Comparison of ENCODE assay signal across 1 cellular context in the genomic region with DNA sequence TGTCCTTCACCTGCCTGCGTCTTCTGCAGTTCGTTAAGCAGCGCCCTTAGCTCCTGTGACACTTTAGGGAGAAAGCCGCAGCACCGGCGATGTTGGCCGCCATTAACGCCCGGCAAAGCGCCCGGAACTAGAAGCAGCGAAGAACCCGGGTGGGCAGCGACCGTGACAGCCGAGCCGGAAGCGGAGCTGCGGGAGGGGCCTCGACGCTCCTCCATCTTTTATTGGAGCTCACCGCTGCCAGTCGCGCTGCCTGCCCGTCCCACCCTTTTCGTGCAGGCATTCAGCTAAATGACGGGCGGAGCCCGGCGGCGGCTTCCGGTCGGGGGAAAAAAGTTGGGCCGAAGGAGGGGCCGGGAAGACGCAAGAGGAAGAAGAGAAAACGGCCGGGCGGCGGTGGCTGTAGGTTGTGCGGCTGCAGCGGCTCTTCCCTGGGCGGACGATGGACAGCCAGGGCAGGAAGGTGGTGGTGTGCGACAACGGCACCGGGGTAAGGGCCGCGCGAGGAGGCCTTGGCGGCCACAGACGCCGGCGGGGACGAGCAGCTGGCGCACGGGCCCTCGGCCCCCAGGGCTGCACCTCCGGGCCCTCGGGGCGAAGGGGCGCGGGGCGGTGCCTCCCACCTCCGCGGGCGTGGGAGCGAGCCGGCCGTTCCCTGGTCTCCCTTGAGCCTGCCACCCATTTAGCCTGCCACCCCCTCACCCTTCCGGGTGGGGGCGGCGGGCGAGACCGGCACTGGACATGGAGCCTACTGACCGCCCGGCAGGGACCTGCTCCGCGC.
A peak's percentile ranks its signal among the peaks of the same experiment; 100 is the strongest.
TF ChIP-seq lines count a peak whose summit lies in the region.

Gene ACTR2, plus strand, starts transcription at position 361 of the 778 bp plus-strand sequence. Its CDS starts 79 bp downstream, at position 440.

TF ChIP-seq in HepG2, 621 proteins besides CTCF, POLR2A, EP300 and RAD21 (continued from another document and continues in another):
- TF ChIP-seq, protein P1, sequence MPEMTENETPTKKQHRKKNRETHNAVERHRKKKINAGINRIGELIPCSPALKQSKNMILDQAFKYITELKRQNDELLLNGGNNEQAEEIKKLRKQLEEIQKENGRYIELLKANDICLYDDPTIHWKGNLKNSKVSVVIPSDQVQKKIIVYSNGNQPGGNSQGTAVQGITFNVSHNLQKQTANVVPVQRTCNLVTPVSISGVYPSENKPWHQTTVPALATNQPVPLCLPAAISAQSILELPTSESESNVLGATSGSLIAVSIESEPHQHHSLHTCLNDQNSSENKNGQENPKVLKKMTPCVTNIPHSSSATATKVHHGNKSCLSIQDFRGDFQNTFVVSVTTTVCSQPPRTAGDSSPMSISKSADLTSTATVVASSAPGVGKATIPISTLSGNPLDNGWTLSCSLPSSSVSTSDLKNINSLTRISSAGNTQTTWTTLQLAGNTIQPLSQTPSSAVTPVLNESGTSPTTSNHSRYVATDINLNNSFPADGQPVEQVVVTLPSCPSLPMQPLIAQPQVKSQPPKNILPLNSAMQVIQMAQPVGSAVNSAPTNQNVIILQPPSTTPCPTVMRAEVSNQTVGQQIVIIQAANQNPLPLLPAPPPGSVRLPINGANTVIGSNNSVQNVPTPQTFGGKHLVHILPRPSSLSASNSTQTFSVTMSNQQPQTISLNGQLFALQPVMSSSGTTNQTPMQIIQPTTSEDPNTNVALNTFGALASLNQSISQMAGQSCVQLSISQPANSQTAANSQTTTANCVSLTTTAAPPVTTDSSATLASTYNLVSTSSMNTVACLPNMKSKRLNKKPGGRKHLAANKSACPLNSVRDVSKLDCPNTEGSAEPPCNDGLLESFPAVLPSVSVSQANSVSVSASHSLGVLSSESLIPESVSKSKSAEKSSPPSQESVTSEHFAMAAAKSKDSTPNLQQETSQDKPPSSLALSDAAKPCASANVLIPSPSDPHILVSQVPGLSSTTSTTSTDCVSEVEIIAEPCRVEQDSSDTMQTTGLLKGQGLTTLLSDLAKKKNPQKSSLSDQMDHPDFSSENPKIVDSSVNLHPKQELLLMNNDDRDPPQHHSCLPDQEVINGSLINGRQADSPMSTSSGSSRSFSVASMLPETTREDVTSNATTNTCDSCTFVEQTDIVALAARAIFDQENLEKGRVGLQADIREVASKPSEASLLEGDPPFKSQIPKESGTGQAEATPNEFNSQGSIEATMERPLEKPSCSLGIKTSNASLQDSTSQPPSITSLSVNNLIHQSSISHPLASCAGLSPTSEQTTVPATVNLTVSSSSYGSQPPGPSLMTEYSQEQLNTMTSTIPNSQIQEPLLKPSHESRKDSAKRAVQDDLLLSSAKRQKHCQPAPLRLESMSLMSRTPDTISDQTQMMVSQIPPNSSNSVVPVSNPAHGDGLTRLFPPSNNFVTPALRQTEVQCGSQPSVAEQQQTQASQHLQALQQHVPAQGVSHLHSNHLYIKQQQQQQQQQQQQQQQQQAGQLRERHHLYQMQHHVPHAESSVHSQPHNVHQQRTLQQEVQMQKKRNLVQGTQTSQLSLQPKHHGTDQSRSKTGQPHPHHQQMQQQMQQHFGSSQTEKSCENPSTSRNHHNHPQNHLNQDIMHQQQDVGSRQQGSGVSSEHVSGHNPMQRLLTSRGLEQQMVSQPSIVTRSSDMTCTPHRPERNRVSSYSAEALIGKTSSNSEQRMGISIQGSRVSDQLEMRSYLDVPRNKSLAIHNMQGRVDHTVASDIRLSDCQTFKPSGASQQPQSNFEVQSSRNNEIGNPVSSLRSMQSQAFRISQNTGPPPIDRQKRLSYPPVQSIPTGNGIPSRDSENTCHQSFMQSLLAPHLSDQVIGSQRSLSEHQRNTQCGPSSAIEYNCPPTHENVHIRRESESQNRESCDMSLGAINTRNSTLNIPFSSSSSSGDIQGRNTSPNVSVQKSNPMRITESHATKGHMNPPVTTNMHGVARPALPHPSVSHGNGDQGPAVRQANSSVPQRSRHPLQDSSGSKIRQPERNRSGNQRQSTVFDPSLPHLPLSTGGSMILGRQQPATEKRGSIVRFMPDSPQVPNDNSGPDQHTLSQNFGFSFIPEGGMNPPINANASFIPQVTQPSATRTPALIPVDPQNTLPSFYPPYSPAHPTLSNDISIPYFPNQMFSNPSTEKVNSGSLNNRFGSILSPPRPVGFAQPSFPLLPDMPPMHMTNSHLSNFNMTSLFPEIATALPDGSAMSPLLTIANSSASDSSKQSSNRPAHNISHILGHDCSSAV (CRISPR knock-in tag; IDR thresholded peaks at IDR 0.05; ENCODE audit: borderline replicate concordance) = no peak
- TF ChIP-seq DNMT1 (CRISPR knock-in tag; IDR thresholded peaks at IDR 0.05) (peak; percentile 74; the same call in 1 of the 2 replicates), MED13 (CRISPR knock-in tag; IDR thresholded peaks at IDR 0.05) (0 out of 2 replicates have a peak, but pooled peaks have one; percentile 56), ZNF501 (CRISPR knock-in tag; IDR thresholded peaks at IDR 0.05) (peak; percentile 98), ZBTB34 (CRISPR knock-in tag; IDR thresholded peaks at IDR 0.05) (no peak), ZNF431 (CRISPR knock-in tag; IDR thresholded peaks at IDR 0.05; ENCODE audit: borderline replicate concordance, low read depth) (no peak), SOX5 (CRISPR knock-in tag; IDR thresholded peaks at IDR 0.05; ENCODE audit: borderline replicate concordance) (peak; percentile 16; the same call in 1 of the 2 replicates), BCL6 (CRISPR knock-in tag; IDR thresholded peaks at IDR 0.05) (no peak), ZNF160 (CRISPR knock-in tag; IDR thresholded peaks at IDR 0.05) (no peak; the same call in 1 of the 2 replicates), FOXA3 (CRISPR knock-in tag; IDR thresholded peaks at IDR 0.05) (peak; percentile 16), DMAP1 (CRISPR knock-in tag; IDR thresholded peaks at IDR 0.05) (peak; percentile 97), MAF1 (CRISPR knock-in tag; IDR thresholded peaks at IDR 0.05; ENCODE audit: borderline replicate concordance) (no peak), THAP8 (CRISPR knock-in tag; IDR thresholded peaks at IDR 0.05; ENCODE audit: borderline replicate concordance) (no peak), MXD3 (CRISPR knock-in tag; IDR thresholded peaks at IDR 0.05) (peak; percentile 86), ZNF225 (CRISPR knock-in tag; IDR thresholded peaks at IDR 0.05) (peak; percentile 77; the same call in 1 of the 2 replicates), IRX3 (CRISPR knock-in tag; IDR thresholded peaks at IDR 0.05; ENCODE audit: borderline replicate concordance, low read depth) (peak; percentile 83; the same call in 1 of the 2 replicates), ZNF891 (CRISPR knock-in tag; IDR thresholded peaks at IDR 0.05) (peak; percentile 94; the same call in 1 of the 2 replicates), RNF219 (CRISPR knock-in tag; IDR thresholded peaks at IDR 0.05) (no peak), CBX2 (IDR thresholded peaks at IDR 0.05; ENCODE audit: low read depth, low read length) (no peak), CBX2 (CRISPR knock-in tag; IDR thresholded peaks at IDR 0.05; ENCODE audit: low read depth) (no peak), RNF2 (conservative IDR thresholded peaks at IDR 0.05; ENCODE audit: low read depth) (peak; percentile 62; the same call in 1 of the 2 replicates), MAFK (conservative IDR thresholded peaks at IDR 0.05 in 1 of 2, IDR thresholded peaks at IDR 0.05 in 1 of 2; ENCODE audit: low read length in 2 of 2) (no peak)
- TF ChIP-seq, protein P2, sequence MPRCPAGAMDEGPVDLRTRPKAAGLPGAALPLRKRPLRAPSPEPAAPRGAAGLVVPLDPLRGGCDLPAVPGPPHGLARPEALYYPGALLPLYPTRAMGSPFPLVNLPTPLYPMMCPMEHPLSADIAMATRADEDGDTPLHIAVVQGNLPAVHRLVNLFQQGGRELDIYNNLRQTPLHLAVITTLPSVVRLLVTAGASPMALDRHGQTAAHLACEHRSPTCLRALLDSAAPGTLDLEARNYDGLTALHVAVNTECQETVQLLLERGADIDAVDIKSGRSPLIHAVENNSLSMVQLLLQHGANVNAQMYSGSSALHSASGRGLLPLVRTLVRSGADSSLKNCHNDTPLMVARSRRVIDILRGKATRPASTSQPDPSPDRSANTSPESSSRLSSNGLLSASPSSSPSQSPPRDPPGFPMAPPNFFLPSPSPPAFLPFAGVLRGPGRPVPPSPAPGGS (CRISPR knock-in tag; IDR thresholded peaks at IDR 0.05) = peak; percentile 88
- TF ChIP-seq, protein P3, sequence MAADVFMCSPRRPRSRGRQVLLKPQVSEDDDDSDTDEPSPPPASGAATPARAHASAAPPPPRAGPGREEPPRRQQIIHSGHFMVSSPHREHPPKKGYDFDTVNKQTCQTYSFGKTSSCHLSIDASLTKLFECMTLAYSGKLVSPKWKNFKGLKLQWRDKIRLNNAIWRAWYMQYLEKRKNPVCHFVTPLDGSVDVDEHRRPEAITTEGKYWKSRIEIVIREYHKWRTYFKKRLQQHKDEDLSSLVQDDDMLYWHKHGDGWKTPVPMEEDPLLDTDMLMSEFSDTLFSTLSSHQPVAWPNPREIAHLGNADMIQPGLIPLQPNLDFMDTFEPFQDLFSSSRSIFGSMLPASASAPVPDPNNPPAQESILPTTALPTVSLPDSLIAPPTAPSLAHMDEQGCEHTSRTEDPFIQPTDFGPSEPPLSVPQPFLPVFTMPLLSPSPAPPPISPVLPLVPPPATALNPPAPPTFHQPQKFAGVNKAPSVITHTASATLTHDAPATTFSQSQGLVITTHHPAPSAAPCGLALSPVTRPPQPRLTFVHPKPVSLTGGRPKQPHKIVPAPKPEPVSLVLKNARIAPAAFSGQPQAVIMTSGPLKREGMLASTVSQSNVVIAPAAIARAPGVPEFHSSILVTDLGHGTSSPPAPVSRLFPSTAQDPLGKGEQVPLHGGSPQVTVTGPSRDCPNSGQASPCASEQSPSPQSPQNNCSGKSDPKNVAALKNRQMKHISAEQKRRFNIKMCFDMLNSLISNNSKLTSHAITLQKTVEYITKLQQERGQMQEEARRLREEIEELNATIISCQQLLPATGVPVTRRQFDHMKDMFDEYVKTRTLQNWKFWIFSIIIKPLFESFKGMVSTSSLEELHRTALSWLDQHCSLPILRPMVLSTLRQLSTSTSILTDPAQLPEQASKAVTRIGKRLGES (CRISPR knock-in tag; IDR thresholded peaks at IDR 0.05; ENCODE audit: borderline replicate concordance) = no peak
- TF ChIP-seq, protein P4, sequence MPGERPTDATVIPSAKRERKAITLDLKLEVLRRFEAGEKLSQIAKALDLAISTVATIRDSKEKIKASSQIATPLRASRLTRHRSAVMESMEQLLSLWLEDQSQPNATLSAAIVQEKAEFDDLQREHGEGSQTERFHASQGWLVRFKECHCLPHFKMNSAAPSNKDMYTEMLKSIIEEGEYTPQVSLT (CRISPR knock-in tag; IDR thresholded peaks at IDR 0.05; ENCODE audit: borderline replicate concordance, low read depth) = no peak
- TF ChIP-seq, protein P5, sequence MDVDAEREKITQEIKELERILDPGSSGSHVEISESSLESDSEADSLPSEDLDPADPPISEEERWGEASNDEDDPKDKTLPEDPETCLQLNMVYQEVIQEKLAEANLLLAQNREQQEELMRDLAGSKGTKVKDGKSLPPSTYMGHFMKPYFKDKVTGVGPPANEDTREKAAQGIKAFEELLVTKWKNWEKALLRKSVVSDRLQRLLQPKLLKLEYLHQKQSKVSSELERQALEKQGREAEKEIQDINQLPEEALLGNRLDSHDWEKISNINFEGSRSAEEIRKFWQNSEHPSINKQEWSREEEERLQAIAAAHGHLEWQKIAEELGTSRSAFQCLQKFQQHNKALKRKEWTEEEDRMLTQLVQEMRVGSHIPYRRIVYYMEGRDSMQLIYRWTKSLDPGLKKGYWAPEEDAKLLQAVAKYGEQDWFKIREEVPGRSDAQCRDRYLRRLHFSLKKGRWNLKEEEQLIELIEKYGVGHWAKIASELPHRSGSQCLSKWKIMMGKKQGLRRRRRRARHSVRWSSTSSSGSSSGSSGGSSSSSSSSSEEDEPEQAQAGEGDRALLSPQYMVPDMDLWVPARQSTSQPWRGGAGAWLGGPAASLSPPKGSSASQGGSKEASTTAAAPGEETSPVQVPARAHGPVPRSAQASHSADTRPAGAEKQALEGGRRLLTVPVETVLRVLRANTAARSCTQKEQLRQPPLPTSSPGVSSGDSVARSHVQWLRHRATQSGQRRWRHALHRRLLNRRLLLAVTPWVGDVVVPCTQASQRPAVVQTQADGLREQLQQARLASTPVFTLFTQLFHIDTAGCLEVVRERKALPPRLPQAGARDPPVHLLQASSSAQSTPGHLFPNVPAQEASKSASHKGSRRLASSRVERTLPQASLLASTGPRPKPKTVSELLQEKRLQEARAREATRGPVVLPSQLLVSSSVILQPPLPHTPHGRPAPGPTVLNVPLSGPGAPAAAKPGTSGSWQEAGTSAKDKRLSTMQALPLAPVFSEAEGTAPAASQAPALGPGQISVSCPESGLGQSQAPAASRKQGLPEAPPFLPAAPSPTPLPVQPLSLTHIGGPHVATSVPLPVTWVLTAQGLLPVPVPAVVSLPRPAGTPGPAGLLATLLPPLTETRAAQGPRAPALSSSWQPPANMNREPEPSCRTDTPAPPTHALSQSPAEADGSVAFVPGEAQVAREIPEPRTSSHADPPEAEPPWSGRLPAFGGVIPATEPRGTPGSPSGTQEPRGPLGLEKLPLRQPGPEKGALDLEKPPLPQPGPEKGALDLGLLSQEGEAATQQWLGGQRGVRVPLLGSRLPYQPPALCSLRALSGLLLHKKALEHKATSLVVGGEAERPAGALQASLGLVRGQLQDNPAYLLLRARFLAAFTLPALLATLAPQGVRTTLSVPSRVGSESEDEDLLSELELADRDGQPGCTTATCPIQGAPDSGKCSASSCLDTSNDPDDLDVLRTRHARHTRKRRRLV (CRISPR knock-in tag; IDR thresholded peaks at IDR 0.05) = no peak
